Comparison of ENCODE assay signal across 18 cellular contexts in the genomic region with DNA sequence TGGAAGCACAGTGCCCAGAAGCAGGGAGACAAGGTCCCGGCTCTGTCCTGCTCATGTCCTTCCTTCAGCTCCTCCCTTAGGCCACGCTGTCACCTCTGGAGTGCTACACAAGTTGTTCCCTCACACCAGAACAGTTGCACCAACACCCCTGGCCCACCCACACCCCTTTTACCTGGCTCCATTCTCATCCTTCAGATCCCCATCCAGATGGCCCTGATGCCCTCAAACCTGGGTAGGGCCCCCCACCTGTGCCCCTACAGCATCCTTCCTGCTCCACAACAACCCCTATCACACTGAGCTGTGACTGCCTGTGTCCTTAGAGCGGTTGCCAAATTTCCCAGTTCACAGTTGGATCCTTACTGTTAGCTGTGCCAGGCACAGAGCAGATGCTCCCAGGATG. TPM values are rescaled to one million over a fixed set of nuclear protein-coding genes. Genes with fewer than 3 reads are reported as not detected.
A peak's percentile ranks its signal among the peaks of the same experiment; 100 is the strongest.
DNase-seq lines count a peak whose midpoint lies in the region; ATAC-seq and TF ChIP-seq lines count a peak whose summit lies in the region.
"Had no signal": no experiment of that assay in that cellular context is flagged by ENCODE, and none has a peak within 500 bp of the region (broad histone marks: within the 10 kb centered on the region; RNA-seq: fewer than 3 reads in every experiment).

No MANE protein-coding gene starts in this region.

- H3K4me3 ChIP-seq in right atrium auricular region (no peak overlapping the region), upper lobe of right lung (no peak overlapping the region)
- H3K4me3 ChIP-seq: BLaER1 had no signal

- peaks cover 30% of the 10 kb centered on the region for H3K36me3 ChIP-seq in right atrium auricular region
- peaks cover 31% of the 10 kb centered on the region for H3K36me3 ChIP-seq in upper lobe of right lung
- H3K36me3 ChIP-seq: BE2C had no signal

- H3K36me3 Mint-ChIP-seq in chondrocyte (ENCODE audit: low read depth): peaks cover 33% of the 10 kb centered on the region

- peak; percentile 21 for DNase-seq in right atrium auricular region (ENCODE audit: low spot score)
- no peak for DNase-seq in left cardiac atrium
- DNase-seq in chondrocyte (ENCODE audit: low spot score): peak; percentile 42
- no peak for DNase-seq in upper lobe of right lung
- DNase-seq in activated CD4-positive, alpha-beta T cell treated with anti-CD3 and anti-CD28 coated beads for 48 hours: no peak
- DNase-seq in NCI-H2107 treated with DMSO at 0.1 percent for 48 hours (lab: John Stamatoyannopoulos, UW; ENCODE audit: unreplicated experiment): no peak
- DNase-seq: 8988T; ACHN; BE2C; C1 segment of cervical spinal cord; CD4-positive, alpha-beta memory T cell; CD4-positive, CD25-positive, alpha-beta regulatory T cell; CD8-positive, alpha-beta memory T cell; COR-L47; DMS79 treated with DMSO at 0.1 percent for 48 hours had no signal

- H3K4me3 Mint-ChIP-seq in chondrocyte (ENCODE audit: unreplicated experiment): no peak overlapping the region
- H3K4me3 Mint-ChIP-seq: CD4-positive, alpha-beta memory T cell; CD4-positive, CD25-positive, alpha-beta regulatory T cell; CD8-positive, alpha-beta memory T cell had no signal

- no peak for ATAC-seq in left cardiac atrium
- ATAC-seq in upper lobe of right lung: peak; percentile 30
- ATAC-seq in GM18870 (IDR thresholded peaks at IDR 0.05; ENCODE audit: unreplicated experiment): no peak

- intact Hi-C loops in left cardiac atrium (cut with DNase I) (no loop called here), upper lobe of right lung (cut with DNase I) (no loop called here)

- H3K9me3 ChIP-seq in right atrium auricular region: peaks cover 0 to 6% of the 10 kb centered on the region in 2 donors
- H3K9me3 ChIP-seq in upper lobe of right lung: no peaks in the 10 kb centered on the region
- H3K9me3 ChIP-seq: BE2C had no signal

- H3K4me1 ChIP-seq in right atrium auricular region (no peaks in the 10 kb centered on the region), upper lobe of right lung (no peaks in the 10 kb centered on the region)
- H3K4me1 ChIP-seq: BE2C, BLaER1 had no signal

- H3K4me1 Mint-ChIP-seq in chondrocyte (ENCODE audit: low read depth): no peaks in the 10 kb centered on the region
- H3K4me1 Mint-ChIP-seq: CD4-positive, alpha-beta memory T cell; CD4-positive, CD25-positive, alpha-beta regulatory T cell; CD8-positive, alpha-beta memory T cell had no signal

- H3K27me3 Mint-ChIP-seq in chondrocyte (ENCODE audit: low read depth): no peaks in the 10 kb centered on the region
- H3K27me3 Mint-ChIP-seq: CD4-positive, alpha-beta memory T cell; CD4-positive, CD25-positive, alpha-beta regulatory T cell; CD8-positive, alpha-beta memory T cell had no signal

- no peaks in the 10 kb centered on the region for H3K27me3 ChIP-seq in right atrium auricular region
- H3K27me3 ChIP-seq in upper lobe of right lung: no peaks in the 10 kb centered on the region
- H3K27me3 ChIP-seq: BE2C, BLaER1 had no signal

- H3K27ac Mint-ChIP-seq in chondrocyte (ENCODE audit: unreplicated experiment): no peak overlapping the region
- H3K27ac Mint-ChIP-seq: CD4-positive, alpha-beta memory T cell; CD4-positive, CD25-positive, alpha-beta regulatory T cell; CD8-positive, alpha-beta memory T cell had no signal

- H3K27ac ChIP-seq in right atrium auricular region (no peak overlapping the region), upper lobe of right lung (no peak overlapping the region)
- H3K27ac ChIP-seq: BLaER1 had no signal

- TF ChIP-seq CTCF in right atrium auricular region (IDR thresholded peaks at IDR 0.05) (no peak), chondrocyte (IDR thresholded peaks at IDR 0.05) (no peak), upper lobe of right lung (IDR thresholded peaks at IDR 0.05) (no peak)

- H3K9me3 Mint-ChIP-seq in chondrocyte (ENCODE audit: low read depth): peaks cover 13% of the 10 kb centered on the region
- H3K9me3 Mint-ChIP-seq: CD8-positive, alpha-beta memory T cell had no signal

RNA-seq across cellular contexts. Expression of a gene that starts 29.2 kb away (rescaled TPM):
- total RNA-seq in right atrium auricular region (1 to 10 TPM; 3.3 to 8.7 TPM), left cardiac atrium (1 to 10 TPM; 6.5 to 7.4 TPM), chondrocyte (13.4 to 17.2 TPM (median 17.1 TPM) in 3 replicates), upper lobe of right lung (26.7 TPM)

RNA-seq across cellular contexts. Expression of a gene that starts 40.3 kb away (rescaled TPM):
- total RNA-seq in right atrium auricular region (1 to 10 TPM in 1 of 2 donors, under 1 TPM in 1; 0.33 to 2.7 TPM), left cardiac atrium (1 to 10 TPM in 1 of 2 donors, under 1 TPM in 1; 0.91 to 1.1 TPM), chondrocyte (0.34 to 0.55 TPM in 2 of 3 replicates, not detected in the other), upper lobe of right lung (28.3 TPM)

RNA-seq across cellular contexts. Expression of a gene that starts 58.5 kb away (rescaled TPM):
- total RNA-seq in right atrium auricular region: under 1 TPM in 1 of 2 donors, not detected in 1; 0.22 TPM
- total RNA-seq in left cardiac atrium: under 1 TPM in 1 of 2 donors, not detected in 1; 0.41 TPM
- total RNA-seq in chondrocyte: 0.12 TPM in 1 of 3 replicates, not detected in the others
- 0.84 TPM for total RNA-seq in upper lobe of right lung
- total RNA-seq: A673; CD4-positive, alpha-beta memory T cell; CD4-positive, CD25-positive, alpha-beta regulatory T cell; CD8-positive, alpha-beta memory T cell had no signal

Comparison
In these comparisons a context has a peak if more than half of its experiments do, and no peak if none do; other contexts are left out.
1. DNase-seq: peak in right atrium auricular region (single experiment) and chondrocyte (single experiment); none in left cardiac atrium (single experiment), upper lobe of right lung (single experiment), activated CD4-positive, alpha-beta T cell treated with anti-CD3 and anti-CD28 coated beads for 48 hours (single experiment) and NCI-H2107 treated with DMSO at 0.1 percent for 48 hours (single experiment).